ENCODE assay signal across 2 cellular contexts in the genomic region with DNA sequence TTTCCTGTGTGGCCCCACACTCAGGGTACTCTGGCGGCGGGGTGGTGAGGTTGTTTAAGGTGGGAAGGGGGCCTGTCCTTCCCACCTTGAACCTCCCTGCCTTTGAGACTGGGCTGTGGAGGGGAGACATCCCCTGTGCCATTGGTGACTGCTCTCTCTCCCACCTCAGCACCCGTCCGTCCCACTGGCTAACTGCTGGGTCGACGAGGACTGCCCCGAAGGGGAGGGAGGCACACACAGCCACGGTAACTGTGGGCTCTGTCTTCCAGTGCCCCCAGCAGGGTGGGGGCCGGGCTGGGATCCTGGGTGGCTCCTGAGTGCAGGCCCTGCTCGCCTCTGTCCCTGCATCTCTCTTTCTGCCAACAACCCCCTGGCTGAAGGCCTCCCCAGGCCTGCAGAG.
TF ChIP-seq lines count a peak whose summit lies in the region.

No MANE protein-coding gene starts in this region.

TF ChIP-seq in IMR-90, 13 proteins besides CTCF, POLR2A, EP300 and RAD21:
- no peak for TF ChIP-seq NFE2L2 (IDR thresholded peaks at IDR 0.05; ENCODE audit: low read depth, low read length)

TF ChIP-seq in H1, 55 proteins besides CTCF, POLR2A, EP300 and RAD21:
- TF ChIP-seq ATF2 (IDR thresholded peaks at IDR 0.05; ENCODE audit: low read length) (no peak), CBX5 (IDR thresholded peaks at IDR 0.05; ENCODE audit: low read depth, low read length) (no peak), RFX5 (IDR thresholded peaks at IDR 0.05; ENCODE audit: borderline replicate concordance, low read depth, low read length) (no peak), HDAC6 (IDR thresholded peaks at IDR 0.05; ENCODE audit: low read depth, low read length) (no peak), CEBPB (IDR thresholded peaks at IDR 0.05; ENCODE audit: low read depth, low read length) (no peak), TAF1 (IDR thresholded peaks at IDR 0.05; ENCODE audit: low read depth, low read length) (no peak), NANOG (IDR thresholded peaks at IDR 0.05; ENCODE audit: insufficient read depth, low read depth, low read length, poor library complexity, severe bottlenecking) (no peak), ZNF274 (IDR thresholded peaks at IDR 0.05; ENCODE audit: borderline replicate concordance, extremely low read depth, low read length) (no peak), CTBP2 (IDR thresholded peaks at IDR 0.05; ENCODE audit: borderline replicate concordance, insufficient read depth, insufficient read length, low read length) (no peak), SIRT6 (IDR thresholded peaks at IDR 0.05; ENCODE audit: low read length) (no peak), GABPA (IDR thresholded peaks at IDR 0.05; ENCODE audit: borderline replicate concordance, insufficient read depth, low read length) (no peak), JUND (IDR thresholded peaks at IDR 0.05; ENCODE audit: low read length) (no peak), TBP (IDR thresholded peaks at IDR 0.05; ENCODE audit: low read depth, low read length) (no peak), POLR2AphosphoS5 (IDR thresholded peaks at IDR 0.05; ENCODE audit: low read depth, low read length) (no peak)
